1 cellular context compared by ENCODE assay signal in genomic region chr2:109247340-109247739, GRCh38.
TF ChIP-seq lines count a peak whose summit lies in the region.

No MANE protein-coding gene starts in this region.

TF ChIP-seq in GM23338, 12 proteins besides CTCF, POLR2A, EP300 and RAD21 (continued from another document):
- no peak for TF ChIP-seq REST (IDR thresholded peaks at IDR 0.05; ENCODE audit: unreplicated experiment)
- TF ChIP-seq ZNF331 (CRISPR knock-in tag; IDR thresholded peaks at IDR 0.05; ENCODE audit: low read depth), result no peak
- no peak for TF ChIP-seq CREB1 (CRISPR knock-in tag; IDR thresholded peaks at IDR 0.05; ENCODE audit: low read depth)
- TF ChIP-seq NANOG (IDR thresholded peaks at IDR 0.05; ENCODE audit: borderline replicate concordance), result no peak
- no peak for TF ChIP-seq ETS1 (IDR thresholded peaks at IDR 0.05)
- TF ChIP-seq EZH2 (IDR thresholded peaks at IDR 0.05; ENCODE audit: low read depth, unreplicated experiment), result no peak
